ENCODE assay signal across 8 cellular contexts in genomic region chr7:92988051-92988450, GRCh38.
DNase-seq lines count a peak whose midpoint lies in the region; ATAC-seq, FAIRE-seq and TF ChIP-seq lines count a peak whose summit lies in the region.

No MANE protein-coding gene starts in this region.

- H3K27ac ChIP-seq in astrocyte (ENCODE audit: low read depth, low read length) (peak overlapping the region; percentile 29), kidney (ENCODE audit: low read depth in 2 of 2, low read length in 2 of 2) (no peak overlapping the region)

- H3K4me3 Mint-ChIP-seq in astrocyte (ENCODE audit: unreplicated experiment), result peak overlapping the region; percentile 40

- H3K27me3 ChIP-seq in astrocyte (ENCODE audit: insufficient read depth, low read length), result no peaks in the 10 kb centered on the region

- no peaks in the 10 kb centered on the region for H3K79me2 ChIP-seq in astrocyte (ENCODE audit: insufficient read depth, low read length)

- H3K9ac ChIP-seq in astrocyte (ENCODE audit: low read length), result no peak overlapping the region
- no peak overlapping the region for H3K9ac ChIP-seq in kidney (ENCODE audit: low read length in 2 of 2)

- no peaks in the 10 kb centered on the region for H3K9me3 ChIP-seq in astrocyte (ENCODE audit: insufficient read depth, low read depth, low read length)
- H3K9me3 ChIP-seq in kidney (ENCODE audit: control insufficient read depth in 1 of 2, low read length in 2 of 2), result no peaks in the 10 kb centered on the region

- peaks cover 6% of the 10 kb centered on the region for H3K4me1 ChIP-seq in astrocyte (ENCODE audit: insufficient read depth, low read length)
- no peaks in the 10 kb centered on the region for H3K4me1 ChIP-seq in kidney (ENCODE audit: control insufficient read depth in 1 of 2, insufficient read depth in 1 of 2, low read depth in 1 of 2, low read length in 2 of 2)

- H3K36me3 Mint-ChIP-seq in astrocyte (ENCODE audit: low read depth, unreplicated experiment), result peaks cover 5% of the 10 kb centered on the region

- H3K4me3 ChIP-seq in astrocyte (ENCODE audit: insufficient read depth, low read depth, low read length) (no peak overlapping the region), kidney (ENCODE audit: low read length in 2 of 2) (no peak overlapping the region)

- H3K36me3 ChIP-seq in astrocyte (ENCODE audit: insufficient read depth, low read length), result no peaks in the 10 kb centered on the region
- H3K36me3 ChIP-seq in kidney (ENCODE audit: control insufficient read depth in 1 of 2, insufficient read depth in 2 of 2, low read length in 2 of 2), result no peaks in the 10 kb centered on the region

- no peak overlapping the region for H2AFZ ChIP-seq in astrocyte (ENCODE audit: low read depth, low read length)

- peak; percentile 47 for TF ChIP-seq CTCF in astrocyte (IDR thresholded peaks at IDR 0.05; ENCODE audit: insufficient read depth, low read depth, low read length)
- peak; percentile 35 for TF ChIP-seq CTCF in kidney (IDR thresholded peaks at IDR 0.05; ENCODE audit: borderline replicate concordance, extremely low read depth, insufficient read depth)

- H3K9me3 Mint-ChIP-seq in astrocyte (ENCODE audit: unreplicated experiment), result peaks cover 4% of the 10 kb centered on the region

- peak overlapping the region; percentile 6 for H3K4me2 ChIP-seq in astrocyte (ENCODE audit: low read length)

- no peaks in the 10 kb centered on the region for H4K20me1 ChIP-seq in astrocyte (ENCODE audit: insufficient read depth, low read length)

- peak; percentile 80 for DNase-seq in A172 (ENCODE audit: low spot score)
- DNase-seq in HPDE6-E6E7 (ENCODE audit: extremely low spot score), result peak; percentile 44
- DNase-seq in astrocyte (ENCODE audit: low read depth), result peak; percentile 53
- no peak for DNase-seq in kidney
- DNase-seq in NAMALWA (ENCODE audit: low spot score), result no peak

- intact Hi-C loops in kidney (cut with DNase I), result no loop called here

- FAIRE-seq in astrocyte (lab: Jason Lieb, UNC) (peak; percentile 78), kidney (lab: Jason Lieb, UNC) (peak; percentile 54)

- peak overlapping the region; percentile 94 for H3K27ac Mint-ChIP-seq in astrocyte (ENCODE audit: unreplicated experiment)

- ATAC-seq in GM19395 (IDR thresholded peaks at IDR 0.05; ENCODE audit: unreplicated experiment) (no peak), GM19452 (IDR thresholded peaks at IDR 0.05; ENCODE audit: unreplicated experiment) (no peak), HG02870 (IDR thresholded peaks at IDR 0.05; ENCODE audit: unreplicated experiment) (no peak)

- H3K4me1 Mint-ChIP-seq in astrocyte (ENCODE audit: low read depth, unreplicated experiment), result peaks cover 17% of the 10 kb centered on the region

- H3K27me3 Mint-ChIP-seq in astrocyte (ENCODE audit: low read depth, unreplicated experiment), result no peaks in the 10 kb centered on the region

Comparison
In these comparisons a context has a peak if more than half of its experiments do, and no peak if none do; other contexts are left out.
1. DNase-seq: peak in A172 (single experiment), HPDE6-E6E7 (single experiment) and astrocyte (single experiment); none in kidney (single experiment) and NAMALWA (single experiment).